1 cellular context compared by ENCODE assay signal in the genomic region with DNA sequence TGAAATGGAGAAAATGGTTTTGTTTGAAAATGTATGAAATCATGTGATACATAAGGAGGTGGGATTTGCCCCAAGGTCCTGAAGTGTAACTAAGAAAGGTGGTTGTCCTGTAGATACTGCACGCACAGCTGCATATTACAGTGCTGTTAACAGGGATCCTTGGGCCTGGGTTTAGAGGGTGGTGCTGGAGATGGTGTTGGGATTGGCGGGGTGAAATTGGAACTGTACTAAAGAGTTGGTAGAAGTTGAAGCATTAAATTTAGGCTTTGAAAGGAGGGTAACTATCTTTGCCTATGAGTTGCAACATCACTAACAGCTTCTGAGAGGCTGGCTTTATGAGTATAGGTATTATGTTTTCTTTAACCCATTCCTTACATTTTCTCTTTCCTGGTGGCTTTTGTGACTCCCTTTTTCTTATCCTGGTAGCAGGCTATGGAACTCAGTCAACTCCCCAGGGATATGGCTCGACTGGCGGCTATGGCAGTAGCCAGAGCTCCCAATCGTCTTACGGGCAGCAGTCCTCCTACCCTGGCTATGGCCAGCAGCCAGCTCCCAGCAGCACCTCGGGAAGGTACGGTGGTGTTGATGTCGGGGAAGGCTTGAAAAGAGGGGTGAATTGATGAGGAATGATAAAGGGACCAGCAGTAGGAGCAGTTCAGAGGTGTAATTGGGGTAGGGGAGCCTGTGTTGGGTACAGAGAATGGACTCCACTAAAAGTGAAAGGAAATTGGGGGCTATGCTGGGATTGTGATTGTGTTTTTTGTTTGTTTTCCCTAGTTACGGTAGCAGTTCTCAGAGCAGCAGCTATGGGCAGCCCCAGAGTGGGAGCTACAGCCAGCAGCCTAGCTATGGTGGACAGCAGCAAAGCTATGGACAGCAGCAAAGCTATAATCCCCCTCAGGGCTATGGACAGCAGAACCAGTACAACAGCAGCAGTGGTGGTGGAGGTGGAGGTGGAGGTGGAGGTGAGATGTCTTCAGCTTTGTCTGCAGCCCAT.
TF ChIP-seq lines count a peak whose summit lies in the region.

No MANE protein-coding gene starts in this region.

TF ChIP-seq in HEK293, 187 proteins besides CTCF, POLR2A, EP300 and RAD21:
- TF ChIP-seq, protein P1, sequence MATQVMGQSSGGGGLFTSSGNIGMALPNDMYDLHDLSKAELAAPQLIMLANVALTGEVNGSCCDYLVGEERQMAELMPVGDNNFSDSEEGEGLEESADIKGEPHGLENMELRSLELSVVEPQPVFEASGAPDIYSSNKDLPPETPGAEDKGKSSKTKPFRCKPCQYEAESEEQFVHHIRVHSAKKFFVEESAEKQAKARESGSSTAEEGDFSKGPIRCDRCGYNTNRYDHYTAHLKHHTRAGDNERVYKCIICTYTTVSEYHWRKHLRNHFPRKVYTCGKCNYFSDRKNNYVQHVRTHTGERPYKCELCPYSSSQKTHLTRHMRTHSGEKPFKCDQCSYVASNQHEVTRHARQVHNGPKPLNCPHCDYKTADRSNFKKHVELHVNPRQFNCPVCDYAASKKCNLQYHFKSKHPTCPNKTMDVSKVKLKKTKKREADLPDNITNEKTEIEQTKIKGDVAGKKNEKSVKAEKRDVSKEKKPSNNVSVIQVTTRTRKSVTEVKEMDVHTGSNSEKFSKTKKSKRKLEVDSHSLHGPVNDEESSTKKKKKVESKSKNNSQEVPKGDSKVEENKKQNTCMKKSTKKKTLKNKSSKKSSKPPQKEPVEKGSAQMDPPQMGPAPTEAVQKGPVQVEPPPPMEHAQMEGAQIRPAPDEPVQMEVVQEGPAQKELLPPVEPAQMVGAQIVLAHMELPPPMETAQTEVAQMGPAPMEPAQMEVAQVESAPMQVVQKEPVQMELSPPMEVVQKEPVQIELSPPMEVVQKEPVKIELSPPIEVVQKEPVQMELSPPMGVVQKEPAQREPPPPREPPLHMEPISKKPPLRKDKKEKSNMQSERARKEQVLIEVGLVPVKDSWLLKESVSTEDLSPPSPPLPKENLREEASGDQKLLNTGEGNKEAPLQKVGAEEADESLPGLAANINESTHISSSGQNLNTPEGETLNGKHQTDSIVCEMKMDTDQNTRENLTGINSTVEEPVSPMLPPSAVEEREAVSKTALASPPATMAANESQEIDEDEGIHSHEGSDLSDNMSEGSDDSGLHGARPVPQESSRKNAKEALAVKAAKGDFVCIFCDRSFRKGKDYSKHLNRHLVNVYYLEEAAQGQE (tag by site-specific recombination; IDR thresholded peaks at IDR 0.05) = peak; percentile 73
- TF ChIP-seq ZNF146 (tag by site-specific recombination; IDR thresholded peaks at IDR 0.05) (peak; percentile 22; the same call in 1 of the 2 replicates), ZXDB (tag by site-specific recombination; IDR thresholded peaks at IDR 0.05) (no peak)
TF ChIP-seq in HEK293: peak in this region for 2.
